In the genomic region with DNA sequence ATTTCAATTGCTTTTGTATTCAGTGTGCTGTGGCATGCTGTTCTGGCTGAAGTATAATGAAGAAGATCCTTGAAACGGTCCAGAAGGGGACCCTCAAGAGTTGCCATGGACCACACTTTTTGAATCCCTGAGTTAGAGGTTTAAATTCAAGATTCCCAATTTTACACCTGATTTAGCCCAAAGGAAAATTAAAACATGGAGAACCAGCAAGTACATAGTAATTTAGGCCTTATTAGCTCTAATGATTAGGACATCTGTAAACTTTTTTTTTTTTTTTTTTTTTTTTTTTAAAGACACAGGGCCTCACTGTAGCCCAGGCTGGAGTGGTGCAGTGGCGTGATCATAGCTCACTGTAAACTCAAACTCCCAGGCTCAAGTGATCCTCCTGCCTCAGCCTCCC, we compare ENCODE assay signal across 2 cellular contexts.
A peak's percentile ranks its signal among the peaks of the same experiment; 100 is the strongest.
TF ChIP-seq lines count a peak whose summit lies in the region.

No MANE protein-coding gene starts in this region.

TF ChIP-seq in HEK293, 187 proteins besides CTCF, POLR2A, EP300 and RAD21 (continued from another document):
- TF ChIP-seq, protein P1, sequence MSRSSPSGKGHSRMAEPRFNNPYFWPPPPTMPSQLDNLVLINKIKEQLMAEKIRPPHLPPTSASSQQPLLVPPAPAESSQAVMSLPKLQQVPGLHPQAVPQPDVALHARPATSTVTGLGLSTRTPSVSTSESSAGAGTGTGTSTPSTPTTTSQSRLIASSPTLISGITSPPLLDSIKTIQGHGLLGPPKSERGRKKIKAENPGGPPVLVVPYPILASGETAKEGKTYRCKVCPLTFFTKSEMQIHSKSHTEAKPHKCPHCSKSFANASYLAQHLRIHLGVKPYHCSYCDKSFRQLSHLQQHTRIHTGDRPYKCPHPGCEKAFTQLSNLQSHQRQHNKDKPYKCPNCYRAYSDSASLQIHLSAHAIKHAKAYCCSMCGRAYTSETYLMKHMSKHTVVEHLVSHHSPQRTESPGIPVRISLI (tag by site-specific recombination; IDR thresholded peaks at IDR 0.05) = peak; percentile 89
- TF ChIP-seq ZNF510 (tag by site-specific recombination; IDR thresholded peaks at IDR 0.05; ENCODE audit: insufficient replicate concordance) (no peak), ZNF132 (tag by site-specific recombination; IDR thresholded peaks at IDR 0.05; ENCODE audit: borderline replicate concordance) (no peak), KLF16 (tag by site-specific recombination; IDR thresholded peaks at IDR 0.05) (no peak)
- TF ChIP-seq, protein P2, sequence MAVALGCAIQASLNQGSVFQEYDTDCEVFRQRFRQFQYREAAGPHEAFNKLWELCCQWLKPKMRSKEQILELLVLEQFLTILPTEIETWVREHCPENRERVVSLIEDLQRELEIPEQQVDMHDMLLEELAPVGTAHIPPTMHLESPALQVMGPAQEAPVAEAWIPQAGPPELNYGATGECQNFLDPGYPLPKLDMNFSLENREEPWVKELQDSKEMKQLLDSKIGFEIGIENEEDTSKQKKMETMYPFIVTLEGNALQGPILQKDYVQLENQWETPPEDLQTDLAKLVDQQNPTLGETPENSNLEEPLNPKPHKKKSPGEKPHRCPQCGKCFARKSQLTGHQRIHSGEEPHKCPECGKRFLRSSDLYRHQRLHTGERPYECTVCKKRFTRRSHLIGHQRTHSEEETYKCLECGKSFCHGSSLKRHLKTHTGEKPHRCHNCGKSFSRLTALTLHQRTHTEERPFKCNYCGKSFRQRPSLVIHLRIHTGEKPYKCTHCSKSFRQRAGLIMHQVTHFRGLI (tag by site-specific recombination; IDR thresholded peaks at IDR 0.05) = no peak

TF ChIP-seq in K562, 482 proteins besides CTCF, POLR2A, EP300 and RAD21:
- TF ChIP-seq, protein P3, sequence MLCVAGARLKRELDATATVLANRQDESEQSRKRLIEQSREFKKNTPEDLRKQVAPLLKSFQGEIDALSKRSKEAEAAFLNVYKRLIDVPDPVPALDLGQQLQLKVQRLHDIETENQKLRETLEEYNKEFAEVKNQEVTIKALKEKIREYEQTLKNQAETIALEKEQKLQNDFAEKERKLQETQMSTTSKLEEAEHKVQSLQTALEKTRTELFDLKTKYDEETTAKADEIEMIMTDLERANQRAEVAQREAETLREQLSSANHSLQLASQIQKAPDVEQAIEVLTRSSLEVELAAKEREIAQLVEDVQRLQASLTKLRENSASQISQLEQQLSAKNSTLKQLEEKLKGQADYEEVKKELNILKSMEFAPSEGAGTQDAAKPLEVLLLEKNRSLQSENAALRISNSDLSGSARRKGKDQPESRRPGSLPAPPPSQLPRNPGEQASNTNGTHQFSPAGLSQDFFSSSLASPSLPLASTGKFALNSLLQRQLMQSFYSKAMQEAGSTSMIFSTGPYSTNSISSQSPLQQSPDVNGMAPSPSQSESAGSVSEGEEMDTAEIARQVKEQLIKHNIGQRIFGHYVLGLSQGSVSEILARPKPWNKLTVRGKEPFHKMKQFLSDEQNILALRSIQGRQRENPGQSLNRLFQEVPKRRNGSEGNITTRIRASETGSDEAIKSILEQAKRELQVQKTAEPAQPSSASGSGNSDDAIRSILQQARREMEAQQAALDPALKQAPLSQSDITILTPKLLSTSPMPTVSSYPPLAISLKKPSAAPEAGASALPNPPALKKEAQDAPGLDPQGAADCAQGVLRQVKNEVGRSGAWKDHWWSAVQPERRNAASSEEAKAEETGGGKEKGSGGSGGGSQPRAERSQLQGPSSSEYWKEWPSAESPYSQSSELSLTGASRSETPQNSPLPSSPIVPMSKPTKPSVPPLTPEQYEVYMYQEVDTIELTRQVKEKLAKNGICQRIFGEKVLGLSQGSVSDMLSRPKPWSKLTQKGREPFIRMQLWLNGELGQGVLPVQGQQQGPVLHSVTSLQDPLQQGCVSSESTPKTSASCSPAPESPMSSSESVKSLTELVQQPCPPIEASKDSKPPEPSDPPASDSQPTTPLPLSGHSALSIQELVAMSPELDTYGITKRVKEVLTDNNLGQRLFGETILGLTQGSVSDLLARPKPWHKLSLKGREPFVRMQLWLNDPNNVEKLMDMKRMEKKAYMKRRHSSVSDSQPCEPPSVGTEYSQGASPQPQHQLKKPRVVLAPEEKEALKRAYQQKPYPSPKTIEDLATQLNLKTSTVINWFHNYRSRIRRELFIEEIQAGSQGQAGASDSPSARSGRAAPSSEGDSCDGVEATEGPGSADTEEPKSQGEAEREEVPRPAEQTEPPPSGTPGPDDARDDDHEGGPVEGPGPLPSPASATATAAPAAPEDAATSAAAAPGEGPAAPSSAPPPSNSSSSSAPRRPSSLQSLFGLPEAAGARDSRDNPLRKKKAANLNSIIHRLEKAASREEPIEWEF (CRISPR knock-in tag; IDR thresholded peaks at IDR 0.05) = no peak
- TF ChIP-seq NBN (IDR thresholded peaks at IDR 0.05; ENCODE audit: low read depth) (no peak), SIN3A (IDR thresholded peaks at IDR 0.05; ENCODE audit: borderline replicate concordance in 2 of 2, control insufficient read depth in 1 of 2, low read depth in 2 of 2, low read length in 2 of 2) (no peak), ZNF778 (CRISPR knock-in tag; IDR thresholded peaks at IDR 0.05) (no peak), ZNF76 (CRISPR knock-in tag; IDR thresholded peaks at IDR 0.05; ENCODE audit: borderline replicate concordance) (no peak), ZNF583 (CRISPR knock-in tag; IDR thresholded peaks at IDR 0.05) (no peak), KHSRP (IDR thresholded peaks at IDR 0.05) (no peak), KAT8 (IDR thresholded peaks at IDR 0.05; ENCODE audit: low read depth) (no peak), FOXK2 (conservative IDR thresholded peaks at IDR 0.05 in 1 of 2, IDR thresholded peaks at IDR 0.05 in 1 of 2; ENCODE audit: low read depth in 2 of 2) (no peak), WHSC1 (IDR thresholded peaks at IDR 0.05; ENCODE audit: low read length) (no peak), BMI1 (IDR thresholded peaks at IDR 0.05; ENCODE audit: low read length) (no peak), ZFP1 (CRISPR knock-in tag; IDR thresholded peaks at IDR 0.05) (no peak), ZFP30 (CRISPR knock-in tag; IDR thresholded peaks at IDR 0.05; ENCODE audit: borderline replicate concordance) (no peak), ZNF282 (CRISPR knock-in tag; IDR thresholded peaks at IDR 0.05) (no peak), RBM22 (IDR thresholded peaks at IDR 0.05; ENCODE audit: low read depth, low read length, poor library complexity, severe bottlenecking) (no peak), FOXP1 (CRISPR knock-in tag; IDR thresholded peaks at IDR 0.05) (no peak), FOSL1 (tag; conservative IDR thresholded peaks at IDR 0.05) (no peak)
